ENCODE assay signal across 18 cellular contexts in the genomic region with DNA sequence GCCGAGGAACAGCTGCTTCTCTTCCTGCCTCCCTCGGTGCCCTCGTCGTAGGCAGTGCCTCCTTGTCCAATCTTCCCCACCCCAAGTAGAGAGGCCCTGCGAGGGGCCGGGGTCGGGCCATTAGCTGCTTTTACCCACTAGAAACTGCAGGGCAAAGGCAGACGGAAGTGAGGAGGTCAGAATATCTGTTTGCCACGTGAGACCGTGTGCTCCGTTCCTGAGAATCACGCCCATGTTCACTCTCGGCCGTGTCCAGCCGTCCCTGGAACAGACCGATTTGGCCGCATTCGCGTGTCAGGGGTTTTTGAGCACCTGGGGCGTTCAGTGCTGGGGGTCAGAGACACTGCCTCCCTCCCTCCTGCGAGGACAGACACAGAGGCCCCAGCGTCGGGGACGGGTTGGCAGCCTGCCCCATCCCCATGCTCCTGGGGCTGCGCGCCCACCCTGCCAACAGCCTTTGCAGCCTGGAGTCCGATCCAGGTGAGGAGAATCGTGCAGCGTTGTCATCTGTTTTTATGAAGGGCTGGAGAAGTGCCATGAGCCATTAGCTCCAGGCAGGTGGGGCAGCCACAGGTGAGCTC.
A peak's percentile ranks its signal among the peaks of the same experiment; 100 is the strongest.
DNase-seq lines count a peak whose midpoint lies in the region; ATAC-seq lines count a peak whose summit lies in the region.
"Had no signal": no experiment of that assay in that cellular context is flagged by ENCODE, and none has a peak within 500 bp of the region (broad histone marks: within the 10 kb centered on the region; RNA-seq: fewer than 3 reads in every experiment).

No MANE protein-coding gene starts in this region.

- no peak overlapping the region for H3K4me3 Mint-ChIP-seq in activated naive CD8-positive, alpha-beta T cell treated with anti-CD3 and anti-CD28 coated beads, Interleukin-2, amount 50 U/mL, for 24 hours
- H3K4me3 Mint-ChIP-seq: CD4-positive, CD25-positive, alpha-beta regulatory T cell; T-helper 1 cell treated with Interleukin-12 subunit alpha and Interleukin-12 subunit beta and Interleukin-4 antibody, amounts not matched to agents 30 μg/mL and 1 μg/mL, for 36 hours had no signal

- H3K79me1 ChIP-seq in neuronal stem cell (ENCODE audit: low read depth, low read length) = no peaks in the 10 kb centered on the region

- H2BK120ac ChIP-seq in neuronal stem cell (ENCODE audit: low read depth, low read length) = no peak overlapping the region

- H3K4me2 ChIP-seq in neuronal stem cell (ENCODE audit: insufficient read depth, low read length, poor library complexity, severe bottlenecking) = no peak overlapping the region

- H3K27ac ChIP-seq in neuronal stem cell (replicated peaks; ENCODE audit: low read length) = no peak overlapping the region

- no peak overlapping the region for H4K91ac ChIP-seq in neuronal stem cell (ENCODE audit: low read depth, low read length, poor library complexity)

- peak overlapping the region; percentile 71 for H3K18ac ChIP-seq in neuronal stem cell (ENCODE audit: low read length)

- H2BK12ac ChIP-seq in neuronal stem cell (ENCODE audit: low read length) = no peak overlapping the region

- ATAC-seq in activated naive CD8-positive, alpha-beta T cell treated with anti-CD3 and anti-CD28 coated beads, Interleukin-2, amount 50 U/mL, for 24 hours = no peak
- ATAC-seq in GM18909 (IDR thresholded peaks at IDR 0.05; ENCODE audit: poor library complexity, unreplicated experiment) (no peak), HG02763 (IDR thresholded peaks at IDR 0.05; ENCODE audit: unreplicated experiment) (no peak)
- ATAC-seq: HCT116, K562, SK-N-SH treated with all-trans-retinoic acid at 6 μM for 48 hours had no signal

- no peak overlapping the region for H4K8ac ChIP-seq in neuronal stem cell (ENCODE audit: low read depth, low read length)

- no CpG with 5 or more reads among the region's 29 CpGs for WGBS in neuronal stem cell (ENCODE audit: extremely low coverage in 2 of 2, insufficient read length in 2 of 2, insufficient replicate concordance in 1 of 2), 2 donors

- H3K4me1 ChIP-seq in neuronal stem cell (ENCODE audit: control insufficient read depth in 2 of 2, insufficient read depth in 1 of 2, low read depth in 1 of 2, low read length in 2 of 2) = no peaks in the 10 kb centered on the region

- no peaks in the 10 kb centered on the region for H3K27me3 ChIP-seq in neuronal stem cell (ENCODE audit: control insufficient read depth in 3 of 3, insufficient read depth in 3 of 3, low read depth in 1 of 3, low read length in 3 of 3)

- H3K9me3 Mint-ChIP-seq in activated naive CD8-positive, alpha-beta T cell treated with anti-CD3 and anti-CD28 coated beads, Interleukin-2, amount 50 U/mL, for 24 hours = no peaks in the 10 kb centered on the region
- H3K9me3 Mint-ChIP-seq: T-helper 1 cell treated with Interleukin-12 subunit alpha and Interleukin-12 subunit beta and Interleukin-4 antibody, amounts not matched to agents 30 μg/mL and 1 μg/mL, for 36 hours had no signal

- H3K14ac ChIP-seq in neuronal stem cell (ENCODE audit: low read length) = peak overlapping the region; percentile 4

- no peak overlapping the region for H3K4ac ChIP-seq in neuronal stem cell (ENCODE audit: low read length)

- DNase-seq in DMS153 treated with DMSO at 0.1 percent for 48 hours (lab: John Stamatoyannopoulos, UW; ENCODE audit: unreplicated experiment) (peak; percentile 70), NCI-H146 (lab: John Stamatoyannopoulos, UW) (peak; percentile 67), NCI-H748 (lab: John Stamatoyannopoulos, UW; ENCODE audit: unreplicated experiment) (peak; percentile 71), neuronal stem cell (ENCODE audit: low spot score) (no peak)
- no peak for DNase-seq in activated naive CD8-positive, alpha-beta T cell treated with anti-CD3 and anti-CD28 coated beads, Interleukin-2, amount 50 U/mL, for 24 hours
- DNase-seq: Calu3; CD4-positive, CD25-positive, alpha-beta regulatory T cell; DND-41; MV-4-11; NCI-H1436; NCI-H524; SHP77 had no signal

- H3K36me3 ChIP-seq in neuronal stem cell (replicated peaks in 1 of 2; ENCODE audit: control insufficient read depth in 2 of 2, insufficient read depth in 2 of 2, low read length in 2 of 2) = no peaks in the 10 kb centered on the region

- H2BK5ac ChIP-seq in neuronal stem cell (ENCODE audit: low read length) = no peak overlapping the region

- H3K27me3 Mint-ChIP-seq in activated naive CD8-positive, alpha-beta T cell treated with anti-CD3 and anti-CD28 coated beads, Interleukin-2, amount 50 U/mL, for 24 hours = peaks cover 11% of the 10 kb centered on the region

- H3K36me3 Mint-ChIP-seq in activated naive CD8-positive, alpha-beta T cell treated with anti-CD3 and anti-CD28 coated beads, Interleukin-2, amount 50 U/mL, for 24 hours (ENCODE audit: low read depth) = no peaks in the 10 kb centered on the region
- H3K36me3 Mint-ChIP-seq: CD4-positive, CD25-positive, alpha-beta regulatory T cell had no signal

- no peaks in the 10 kb centered on the region for H3K9me3 ChIP-seq in neuronal stem cell (replicated peaks in 1 of 2; ENCODE audit: control insufficient read depth in 2 of 2, insufficient read depth in 1 of 2, low read depth in 1 of 2, low read length in 2 of 2)

- peak overlapping the region; percentile 85 for H3K23ac ChIP-seq in neuronal stem cell (ENCODE audit: low read depth, low read length, poor library complexity)

- H2AK5ac ChIP-seq in neuronal stem cell (ENCODE audit: low read depth, low read length) = no peak overlapping the region

- no peak overlapping the region for H3K4me3 ChIP-seq in neuronal stem cell (ENCODE audit: low read length in 2 of 2)
- H3K4me3 ChIP-seq: K562 had no signal

- no peak overlapping the region for H2BK15ac ChIP-seq in neuronal stem cell (ENCODE audit: low read length)

- peak overlapping the region; percentile 44 for H3K9ac ChIP-seq in neuronal stem cell (ENCODE audit: low read depth, low read length, poor library complexity)

- H3K27ac Mint-ChIP-seq in activated naive CD8-positive, alpha-beta T cell treated with anti-CD3 and anti-CD28 coated beads, Interleukin-2, amount 50 U/mL, for 24 hours = no peak overlapping the region
- H3K27ac Mint-ChIP-seq: T-helper 1 cell treated with Interleukin-12 subunit alpha and Interleukin-12 subunit beta and Interleukin-4 antibody, amounts not matched to agents 30 μg/mL and 1 μg/mL, for 36 hours had no signal

- H3K4me1 Mint-ChIP-seq in activated naive CD8-positive, alpha-beta T cell treated with anti-CD3 and anti-CD28 coated beads, Interleukin-2, amount 50 U/mL, for 24 hours = no peaks in the 10 kb centered on the region

- H2AFZ ChIP-seq in neuronal stem cell (ENCODE audit: low read length) = no peak overlapping the region

Comparison
In these comparisons a context has a peak if more than half of its experiments do, and no peak if none do; other contexts are left out.
1. DNase-seq: peak in DMS153 treated with DMSO at 0.1 percent for 48 hours (single experiment), NCI-H146 (single experiment) and NCI-H748 (single experiment); none in neuronal stem cell (single experiment) and activated naive CD8-positive, alpha-beta T cell treated with anti-CD3 and anti-CD28 coated beads, Interleukin-2, amount 50 U/mL, for 24 hours (single experiment).